ENCODE assay signal across 14 cellular contexts in genomic region chr2:8412082-8412481, GRCh38.
DNase-seq lines count a peak whose midpoint lies in the region; ATAC-seq and TF ChIP-seq lines count a peak whose summit lies in the region.
"Had no signal": no experiment of that assay in that cellular context is flagged by ENCODE, and none has a peak within 500 bp of the region (broad histone marks: within the 10 kb centered on the region; RNA-seq: fewer than 3 reads in every experiment).

No MANE protein-coding gene starts in this region.

- CTCF ChIA-PET in naive thymus-derived CD4-positive, alpha-beta T cell (lab: Charles Lee) = no interaction called here

- WGBS in gastroesophageal sphincter (ENCODE audit: low coverage in 1 of 2), 2 donors = 73 to 79% methylated on average over 5 to 9 of the region's 9 CpGs
- 82 to 84% (median 84%) methylated on average over 9 of the region's 9 CpGs for WGBS in ovary, 3 donors

- H3K36me3 ChIP-seq in gastroesophageal sphincter (no peaks in the 10 kb centered on the region), ovary (no peaks in the 10 kb centered on the region)
- H3K36me3 ChIP-seq in naive thymus-derived CD4-positive, alpha-beta T cell (ENCODE audit: control insufficient read depth in 2 of 3, insufficient read depth in 3 of 3, low read length in 3 of 3) = no peaks in the 10 kb centered on the region
- H3K36me3 ChIP-seq: sigmoid colon had no signal

- H3K27ac ChIP-seq in gastroesophageal sphincter (no peak overlapping the region), ovary (no peak overlapping the region)
- no peak overlapping the region for H3K27ac ChIP-seq in naive thymus-derived CD4-positive, alpha-beta T cell (ENCODE audit: low read depth, low read length)
- H3K27ac ChIP-seq: sigmoid colon had no signal

- peaks cover 60 to 70% of the 10 kb centered on the region in 2 donors for H3K4me1 Mint-ChIP-seq in natural killer cell
- H3K4me1 Mint-ChIP-seq in effector memory CD8-positive, alpha-beta T cell (ENCODE audit: low read depth in 2 of 2) = peaks cover 12 to 25% of the 10 kb centered on the region in 2 donors
- H3K4me1 Mint-ChIP-seq in naive thymus-derived CD4-positive, alpha-beta T cell = peaks cover 0 to 19% (median 4%) of the 10 kb centered on the region in 7 donors

- TF ChIP-seq POLR2A in gastroesophageal sphincter (IDR thresholded peaks at IDR 0.05) (no peak), ovary (IDR thresholded peaks at IDR 0.05) (no peak)

- no peaks in the 10 kb centered on the region for H3K9me3 Mint-ChIP-seq in natural killer cell
- H3K9me3 Mint-ChIP-seq in effector memory CD8-positive, alpha-beta T cell = no peaks in the 10 kb centered on the region
- no peaks in the 10 kb centered on the region for H3K9me3 Mint-ChIP-seq in naive thymus-derived CD4-positive, alpha-beta T cell

- no peaks in the 10 kb centered on the region for H3K9me3 ChIP-seq in gastroesophageal sphincter
- no peaks in the 10 kb centered on the region for H3K9me3 ChIP-seq in naive thymus-derived CD4-positive, alpha-beta T cell (ENCODE audit: control insufficient read depth in 2 of 3, low read length in 3 of 3)
- no peaks in the 10 kb centered on the region for H3K9me3 ChIP-seq in ovary
- H3K9me3 ChIP-seq: sigmoid colon had no signal

- TF ChIP-seq EP300 in gastroesophageal sphincter (IDR thresholded peaks at IDR 0.05) (no peak), ovary (IDR thresholded peaks at IDR 0.05) (no peak)

- H3K27ac Mint-ChIP-seq in natural killer cell = peak overlapping the region; percentile 20 to 68
- H3K27ac Mint-ChIP-seq in effector memory CD8-positive, alpha-beta T cell = no peak overlapping the region
- no peak overlapping the region for H3K27ac Mint-ChIP-seq in naive thymus-derived CD4-positive, alpha-beta T cell
- H3K27ac Mint-ChIP-seq: activated naive CD8-positive, alpha-beta T cell treated with anti-CD3 and anti-CD28 coated beads, Interleukin-2, amount 50 U/mL, for 24 hours had no signal

- ATAC-seq in gastroesophageal sphincter = peak; percentile 6
- no peak for ATAC-seq in natural killer cell
- ATAC-seq in effector memory CD8-positive, alpha-beta T cell (replicated peaks) = no peak
- ATAC-seq in naive thymus-derived CD4-positive, alpha-beta T cell = no peak
- ATAC-seq: activated naive CD8-positive, alpha-beta T cell treated with anti-CD3 and anti-CD28 coated beads, Interleukin-2, amount 50 U/mL, for 24 hours had no signal

- peaks cover 0 to 26% (median 7%) of the 10 kb centered on the region in 3 donors for H3K4me1 ChIP-seq in gastroesophageal sphincter
- peaks cover 0 to 5% of the 10 kb centered on the region in 2 donors for H3K4me1 ChIP-seq in naive thymus-derived CD4-positive, alpha-beta T cell (ENCODE audit: control insufficient read depth in 2 of 2, insufficient read depth in 2 of 2, low read length in 2 of 2)
- H3K4me1 ChIP-seq in ovary (ENCODE audit: insufficient read depth) = no peaks in the 10 kb centered on the region
- H3K4me1 ChIP-seq: sigmoid colon had no signal

- TF ChIP-seq CTCF in gastroesophageal sphincter (IDR thresholded peaks at IDR 0.05) (no peak), natural killer cell (IDR thresholded peaks at IDR 0.05) (no peak), ovary (IDR thresholded peaks at IDR 0.05) (no peak)

- no peak overlapping the region for H3K4me3 Mint-ChIP-seq in natural killer cell
- no peak overlapping the region for H3K4me3 Mint-ChIP-seq in effector memory CD8-positive, alpha-beta T cell
- H3K4me3 Mint-ChIP-seq in naive thymus-derived CD4-positive, alpha-beta T cell = no peak overlapping the region
- H3K4me3 Mint-ChIP-seq: activated naive CD8-positive, alpha-beta T cell treated with anti-CD3 and anti-CD28 coated beads, Interleukin-2, amount 50 U/mL, for 24 hours had no signal

- H3K4me3 ChIP-seq in gastroesophageal sphincter (no peak overlapping the region), ovary (no peak overlapping the region)
- H3K4me3 ChIP-seq in naive thymus-derived CD4-positive, alpha-beta T cell (ENCODE audit: low read length) = no peak overlapping the region
- H3K4me3 ChIP-seq: sigmoid colon had no signal

- intact Hi-C loops in natural killer cell (cut with micrococcal nuclease) = loop anchor here (5.0 kb wide), 1 partner anchor 65 kb away; no protein-coding TSS in a partner anchor
- intact Hi-C loops in naive thymus-derived CD4-positive, alpha-beta T cell (cut with micrococcal nuclease) = no loop called here
- intact Hi-C loops in ovary (cut with DNase I) = no loop called here

- peaks cover 4% of the 10 kb centered on the region for H3K36me3 Mint-ChIP-seq in natural killer cell
- peaks cover 5% of the 10 kb centered on the region for H3K36me3 Mint-ChIP-seq in effector memory CD8-positive, alpha-beta T cell (ENCODE audit: insufficient read depth)
- peaks cover 0 to 8% (median 0%) of the 10 kb centered on the region in 5 donors for H3K36me3 Mint-ChIP-seq in naive thymus-derived CD4-positive, alpha-beta T cell

- H3K27me3 ChIP-seq in gastroesophageal sphincter = no peaks in the 10 kb centered on the region
- H3K27me3 ChIP-seq in naive thymus-derived CD4-positive, alpha-beta T cell (ENCODE audit: control insufficient read depth in 2 of 2, insufficient read depth in 2 of 2, low read length in 2 of 2) = peaks cover 0 to 3% of the 10 kb centered on the region in 2 donors
- no peaks in the 10 kb centered on the region for H3K27me3 ChIP-seq in ovary
- H3K27me3 ChIP-seq: sigmoid colon had no signal

- no peaks in the 10 kb centered on the region for H3K27me3 Mint-ChIP-seq in natural killer cell (ENCODE audit: low read depth in 2 of 2)
- no peaks in the 10 kb centered on the region for H3K27me3 Mint-ChIP-seq in effector memory CD8-positive, alpha-beta T cell
- peaks cover 0 to 25% (median 0%) of the 10 kb centered on the region in 5 donors for H3K27me3 Mint-ChIP-seq in naive thymus-derived CD4-positive, alpha-beta T cell

- DNase-seq in AG08395 (ENCODE audit: low spot score) = peak; percentile 27
- peak; percentile 48 to 52 for DNase-seq in NCI-H446 (lab: John Stamatoyannopoulos, UW)
- DNase-seq in natural killer cell = no peak
- DNase-seq in activated CD4-positive, alpha-beta T cell treated with anti-CD3 and anti-CD28 coated beads, Interleukin-2, amount 50 U/mL, for 48 hours = no peak
- DNase-seq in effector memory CD8-positive, alpha-beta T cell = no peak
- no peak for DNase-seq in naive thymus-derived CD4-positive, alpha-beta T cell
- no peak for DNase-seq in ovary
- DNase-seq: activated CD8-positive, alpha-beta memory T cell treated with anti-CD3 and anti-CD28 coated beads, Interleukin-2, amount 50 U/mL, for 4 hours; activated naive CD8-positive, alpha-beta T cell treated with anti-CD3 and anti-CD28 coated beads, Interleukin-2, amount 50 U/mL, for 24 hours; effector CD8-positive, alpha-beta T cell; EL; NCI-H226 had no signal

- POLR2A ChIA-PET in naive thymus-derived CD4-positive, alpha-beta T cell (lab: Charles Lee) = interaction anchor here (0.5 kb wide), 1 partner anchor 35 kb away, joined by 3 read pairs; no protein-coding TSS in a partner anchor

Comparison
In these comparisons a context has a peak if more than half of its experiments do, and no peak if none do; other contexts are left out.
1. DNase-seq: peak in AG08395 (single experiment) and NCI-H446 (2 of 2); none in natural killer cell (single experiment), activated CD4-positive, alpha-beta T cell treated with anti-CD3 and anti-CD28 coated beads, Interleukin-2, amount 50 U/mL, for 48 hours (0 of 2), effector memory CD8-positive, alpha-beta T cell (0 of 3), naive thymus-derived CD4-positive, alpha-beta T cell (0 of 9) and ovary (0 of 5).
2. H3K27ac Mint-ChIP-seq: peak in natural killer cell (2 of 2); none in effector memory CD8-positive, alpha-beta T cell (0 of 2) and naive thymus-derived CD4-positive, alpha-beta T cell (0 of 9).